In the genomic region with DNA sequence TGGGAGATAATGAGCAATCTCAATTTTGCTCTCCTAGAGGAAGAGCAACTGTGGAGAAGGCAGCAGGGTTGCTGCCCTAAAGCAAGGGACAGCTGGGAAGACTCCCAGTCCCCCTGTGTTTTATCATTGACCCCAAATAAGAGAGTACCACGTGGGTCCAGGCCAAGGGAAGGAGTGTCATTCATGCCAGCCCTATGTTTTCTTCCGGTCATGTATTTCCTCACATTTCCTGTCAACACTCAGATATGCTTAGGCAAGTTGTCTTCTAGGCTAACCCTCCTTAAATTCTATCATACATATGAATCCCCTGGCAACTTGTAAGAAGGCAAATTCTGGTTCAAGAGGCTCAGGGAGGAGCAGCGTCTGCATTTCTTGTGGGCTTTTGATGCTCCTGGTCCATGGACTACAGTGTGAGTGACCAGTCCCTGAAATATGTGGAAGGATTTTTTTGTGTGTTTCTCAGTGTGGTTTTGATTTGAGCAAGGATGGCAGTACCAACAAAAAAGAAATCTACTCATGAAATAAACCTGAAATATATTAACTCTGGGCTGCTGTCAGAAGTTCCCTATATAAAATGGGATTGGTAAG, we compare ENCODE assay signal across 17 cellular contexts. TPM values are rescaled to one million over a fixed set of nuclear protein-coding genes. Genes with fewer than 3 reads are reported as not detected.
DNase-seq lines count a peak whose midpoint lies in the region; ATAC-seq and TF ChIP-seq lines count a peak whose summit lies in the region.
"Had no signal": no experiment of that assay in that cellular context is flagged by ENCODE, and none has a peak within 500 bp of the region (broad histone marks: within the 10 kb centered on the region; RNA-seq: fewer than 3 reads in every experiment).

No MANE protein-coding gene starts in this region.

- intact Hi-C loops in A673 (cut with micrococcal nuclease; ENCODE audit: unreplicated experiment), result no loop called here

- DNase-seq in AG04449 (ENCODE audit: low read depth, low spot score) (peak; percentile 21), GM03348 (ENCODE audit: low spot score) (peak; percentile 59), amniotic epithelial cell (ENCODE audit: low read depth) (peak; percentile 37), fibroblast of pulmonary artery (ENCODE audit: low read depth) (peak; percentile 57), glomerular visceral epithelial cell (ENCODE audit: extremely low spot score) (no peak), A673 (ENCODE audit: low spot score) (no peak)
- DNase-seq: 8988T; CD4-positive, alpha-beta T cell; DMS79; GF-D8; H7; Kasumi-1; NCI-H1930; NCI-H510A treated with DMSO at 0.1 percent for 48 hours; SHP77 treated with DMSO at 0.1 percent for 48 hours had no signal

- TF ChIP-seq CTCF in AG04449 (IDR thresholded peaks at IDR 0.05; ENCODE audit: insufficient read depth, low read length, missing control alignments) (no peak), fibroblast of pulmonary artery (IDR thresholded peaks at IDR 0.05; ENCODE audit: low read length, missing control alignments) (no peak), A673 (conservative IDR thresholded peaks at IDR 0.05; ENCODE audit: low read depth, low read length) (no peak)

- H3K27me3 Mint-ChIP-seq in activated T-helper 17 cell treated with anti-CD3 and anti-CD28 coated beads, Interleukin-2, amount 50 U/mL, for 72 hours, result no peaks in the 10 kb centered on the region
- H3K27me3 Mint-ChIP-seq: CD4-positive, alpha-beta T cell had no signal

- H3K27me3 ChIP-seq in A673 (replicated peaks; ENCODE audit: insufficient read depth, low read depth, low read length, poor library complexity), result no peaks in the 10 kb centered on the region

- no peak overlapping the region for H3K27ac Mint-ChIP-seq in activated T-helper 17 cell treated with anti-CD3 and anti-CD28 coated beads, Interleukin-2, amount 50 U/mL, for 72 hours
- H3K27ac Mint-ChIP-seq: CD4-positive, alpha-beta T cell had no signal

- CTCF ChIA-PET in AG04449 (lab: Yijun Ruan, JAX), result interaction anchor here (0.9 to 4.9 kb wide), 4 partner anchors 28 to 86 kb away, joined by 3 to 25 read pairs (median 4); a partner anchor contains a TSS
- CTCF ChIA-PET in A673 (lab: Charles Lee), result no interaction called here

- no peak overlapping the region for H3K27ac ChIP-seq in A673 (ENCODE audit: low read depth, low read length, poor library complexity, severe bottlenecking)

- no peak for ATAC-seq in activated T-helper 17 cell treated with anti-CD3 and anti-CD28 coated beads, Interleukin-2, amount 50 U/mL, for 72 hours (replicated peaks)
- ATAC-seq in GM18867 (IDR thresholded peaks at IDR 0.05; ENCODE audit: unreplicated experiment), result no peak

- peaks cover 71% of the 10 kb centered on the region for H3K36me3 ChIP-seq in A673 (ENCODE audit: insufficient read depth, low read length, poor library complexity, severe bottlenecking)

- H3K4me3 ChIP-seq in AG04449 (ENCODE audit: low read depth, low read length) (no peak overlapping the region), fibroblast of pulmonary artery (replicated peaks; ENCODE audit: low read depth, low read length) (no peak overlapping the region), A673 (ENCODE audit: low read depth, low read length, poor library complexity, severe bottlenecking) (no peak overlapping the region)

- H3K4me3 Mint-ChIP-seq in activated T-helper 17 cell treated with anti-CD3 and anti-CD28 coated beads, Interleukin-2, amount 50 U/mL, for 72 hours, result no peak overlapping the region
- H3K4me3 Mint-ChIP-seq: CD4-positive, alpha-beta T cell had no signal

- no peaks in the 10 kb centered on the region for H3K9me3 Mint-ChIP-seq in activated T-helper 17 cell treated with anti-CD3 and anti-CD28 coated beads, Interleukin-2, amount 50 U/mL, for 72 hours

- POLR2A ChIA-PET in AG04449 (lab: Yijun Ruan, JAX) (no interaction called here), A673 (lab: Charles Lee; ENCODE audit: low non-redundant PET) (no interaction called here)

- H3K9me3 ChIP-seq in A673 (ENCODE audit: low read depth, low read length, poor library complexity, severe bottlenecking), result no peaks in the 10 kb centered on the region

- no peaks in the 10 kb centered on the region for H3K4me1 Mint-ChIP-seq in activated T-helper 17 cell treated with anti-CD3 and anti-CD28 coated beads, Interleukin-2, amount 50 U/mL, for 72 hours

- peaks cover 41% of the 10 kb centered on the region for H3K36me3 Mint-ChIP-seq in activated T-helper 17 cell treated with anti-CD3 and anti-CD28 coated beads, Interleukin-2, amount 50 U/mL, for 72 hours (ENCODE audit: low read depth)

- peaks cover 4% of the 10 kb centered on the region for H3K4me1 ChIP-seq in A673 (ENCODE audit: insufficient read depth, low read length, poor library complexity, severe bottlenecking)

- no TSS peak for BruUV-seq in A673 (replicated peaks; lab: Mats Ljungman, UMichigan)

RNA-seq across cellular contexts. Expression of a gene that starts 31.9 kb away (rescaled TPM):
- total RNA-seq in activated T-helper 17 cell treated with anti-CD3 and anti-CD28 coated beads, Interleukin-2, amount 50 U/mL, for 72 hours, result 10 to 100 TPM; 16.1 to 19.1 TPM
- 17.4 and 18.2 TPM in 2 replicates for total RNA-seq in A673 (2021)

RNA-seq across cellular contexts. Expression of a gene that starts 32.2 kb away (rescaled TPM):
- total RNA-seq in activated T-helper 17 cell treated with anti-CD3 and anti-CD28 coated beads, Interleukin-2, amount 50 U/mL, for 72 hours, result 10 to 100 TPM; 10.0 to 15.1 TPM
- total RNA-seq in A673 (2021), result 9.0 and 9.6 TPM in 2 replicates

RNA-seq across cellular contexts. Expression of a gene that starts 36.5 kb away (rescaled TPM):
- total RNA-seq in activated T-helper 17 cell treated with anti-CD3 and anti-CD28 coated beads, Interleukin-2, amount 50 U/mL, for 72 hours, result 1 to 10 TPM; 1.8 to 4.9 TPM
- 154 and 155 TPM in 2 replicates for total RNA-seq in A673 (2021)

RNA-seq across cellular contexts. Expression of a gene that starts 58.6 kb away (rescaled TPM):
- 10 to 100 TPM; 17.8 to 27.1 TPM for total RNA-seq in activated T-helper 17 cell treated with anti-CD3 and anti-CD28 coated beads, Interleukin-2, amount 50 U/mL, for 72 hours
- 13.2 and 14.2 TPM in 2 replicates for total RNA-seq in A673 (2021)

Comparison
In these comparisons a context has a peak if more than half of its experiments do, and no peak if none do; other contexts are left out.
1. DNase-seq: peak in AG04449 (single experiment), GM03348 (single experiment), amniotic epithelial cell (single experiment) and fibroblast of pulmonary artery (single experiment); none in glomerular visceral epithelial cell (single experiment) and A673 (single experiment).
2. RNA of a gene that starts 36.5 kb away (total RNA-seq): 154 to 155 TPM in A673; 1.8 to 4.9 TPM in activated T-helper 17 cell treated with anti-CD3 and anti-CD28 coated beads, Interleukin-2, amount 50 U/mL, for 72 hours; every median in the first group is over 10 times any median in the second.